In genomic region chr20:36578642-36579041, GRCh38 we compare ENCODE assay signal across 14 cellular contexts. TPM values are rescaled to one million over a fixed set of nuclear protein-coding genes. Genes with fewer than 3 reads are reported as not detected.
A peak's percentile ranks its signal among the peaks of the same experiment; 100 is the strongest.
DNase-seq lines count a peak whose midpoint lies in the region; ATAC-seq and TF ChIP-seq lines count a peak whose summit lies in the region.
"Had no signal": no experiment of that assay in that cellular context is flagged by ENCODE, and none has a peak within 500 bp of the region (broad histone marks: within the 10 kb centered on the region; RNA-seq: fewer than 3 reads in every experiment).

No MANE protein-coding gene starts in this region.

- no peaks in the 10 kb centered on the region for H3K9me3 Mint-ChIP-seq in activated naive CD8-positive, alpha-beta T cell (ENCODE audit: low read depth)
- no peaks in the 10 kb centered on the region for H3K9me3 Mint-ChIP-seq in activated naive CD8-positive, alpha-beta T cell treated with anti-CD3 and anti-CD28 coated beads for 36 hours
- H3K9me3 Mint-ChIP-seq in activated T-helper 2 cell treated with anti-CD3 and anti-CD28 coated beads, Interferon-gamma antibody, Interleukin-2, Interleukin-4, amounts not matched to agents 10 μg/mL and 5 μg/mL and 100 μg/mL, durations not matched to agents 14 hours and 24 hours and 36 hours = no peaks in the 10 kb centered on the region

- H3K27me3 Mint-ChIP-seq in activated naive CD8-positive, alpha-beta T cell = no peaks in the 10 kb centered on the region
- no peaks in the 10 kb centered on the region for H3K27me3 Mint-ChIP-seq in activated naive CD8-positive, alpha-beta T cell treated with anti-CD3 and anti-CD28 coated beads for 36 hours
- no peaks in the 10 kb centered on the region for H3K27me3 Mint-ChIP-seq in activated T-helper 2 cell treated with anti-CD3 and anti-CD28 coated beads, Interferon-gamma antibody, Interleukin-2, Interleukin-4, amounts not matched to agents 10 μg/mL and 5 μg/mL and 100 μg/mL, durations not matched to agents 14 hours and 24 hours and 36 hours (ENCODE audit: low read depth)
- H3K27me3 Mint-ChIP-seq: CD4-positive, alpha-beta memory T cell had no signal

- H3K36me3 Mint-ChIP-seq in activated naive CD8-positive, alpha-beta T cell = peaks cover 3% of the 10 kb centered on the region
- peaks cover 44% of the 10 kb centered on the region for H3K36me3 Mint-ChIP-seq in activated naive CD8-positive, alpha-beta T cell treated with anti-CD3 and anti-CD28 coated beads for 36 hours
- peaks cover 65% of the 10 kb centered on the region for H3K36me3 Mint-ChIP-seq in activated T-helper 2 cell treated with anti-CD3 and anti-CD28 coated beads, Interferon-gamma antibody, Interleukin-2, Interleukin-4, amounts not matched to agents 10 μg/mL and 5 μg/mL and 100 μg/mL, durations not matched to agents 14 hours and 24 hours and 36 hours (ENCODE audit: low read depth)

- DNase-seq in activated naive CD8-positive, alpha-beta T cell treated with anti-CD3 and anti-CD28 coated beads for 36 hours = no peak
- peak; percentile 7 for DNase-seq in GM13976 (ENCODE audit: low spot score)
- DNase-seq in activated T-helper 2 cell treated with anti-CD3 and anti-CD28 coated beads, Interferon-gamma antibody, Interleukin-2, Interleukin-4, amounts not matched to agents 10 μg/mL and 5 μg/mL and 100 μg/mL, durations not matched to agents 14 hours and 24 hours and 36 hours (ENCODE audit: low spot score) = no peak
- DNase-seq in NCI-H2107 (lab: John Stamatoyannopoulos, UW) = no peak
- no peak for DNase-seq in NCI-H524 (lab: John Stamatoyannopoulos, UW)
- DNase-seq: 8988T; ACHN; C1 segment of cervical spinal cord; CD4-positive, alpha-beta memory T cell; DMS79; GM23248; H7 had no signal

- H3K27ac Mint-ChIP-seq in activated naive CD8-positive, alpha-beta T cell = peak overlapping the region; percentile 16
- no peak overlapping the region for H3K27ac Mint-ChIP-seq in activated naive CD8-positive, alpha-beta T cell treated with anti-CD3 and anti-CD28 coated beads for 36 hours
- peak overlapping the region; percentile 22 for H3K27ac Mint-ChIP-seq in activated T-helper 2 cell treated with anti-CD3 and anti-CD28 coated beads, Interferon-gamma antibody, Interleukin-2, Interleukin-4, amounts not matched to agents 10 μg/mL and 5 μg/mL and 100 μg/mL, durations not matched to agents 14 hours and 24 hours and 36 hours

- no peak for ATAC-seq in HG02623 (IDR thresholded peaks at IDR 0.05; ENCODE audit: unreplicated experiment)

- H3K4me1 Mint-ChIP-seq in activated naive CD8-positive, alpha-beta T cell (ENCODE audit: low read depth) = peaks cover 44% of the 10 kb centered on the region
- peaks cover 49% of the 10 kb centered on the region for H3K4me1 Mint-ChIP-seq in activated naive CD8-positive, alpha-beta T cell treated with anti-CD3 and anti-CD28 coated beads for 36 hours
- peaks cover 41% of the 10 kb centered on the region for H3K4me1 Mint-ChIP-seq in activated T-helper 2 cell treated with anti-CD3 and anti-CD28 coated beads, Interferon-gamma antibody, Interleukin-2, Interleukin-4, amounts not matched to agents 10 μg/mL and 5 μg/mL and 100 μg/mL, durations not matched to agents 14 hours and 24 hours and 36 hours (ENCODE audit: low read depth)

- intact Hi-C loops in activated T-helper 2 cell treated with anti-CD3 and anti-CD28 coated beads, Interferon-gamma antibody, Interleukin-2, Interleukin-4, amounts not matched to agents 10 μg/mL and 5 μg/mL and 100 μg/mL, durations not matched to agents 14 hours and 24 hours and 36 hours (cut with micrococcal nuclease) = no loop called here

- H3K4me3 Mint-ChIP-seq in activated naive CD8-positive, alpha-beta T cell = no peak overlapping the region
- H3K4me3 Mint-ChIP-seq in activated naive CD8-positive, alpha-beta T cell treated with anti-CD3 and anti-CD28 coated beads for 36 hours = no peak overlapping the region
- H3K4me3 Mint-ChIP-seq in activated T-helper 2 cell treated with anti-CD3 and anti-CD28 coated beads, Interferon-gamma antibody, Interleukin-2, Interleukin-4, amounts not matched to agents 10 μg/mL and 5 μg/mL and 100 μg/mL, durations not matched to agents 14 hours and 24 hours and 36 hours (ENCODE audit: low read depth) = no peak overlapping the region
- H3K4me3 Mint-ChIP-seq: CD4-positive, alpha-beta memory T cell had no signal

- in situ Hi-C loops in GM13976 (cut with MboI; ENCODE audit: low sequenced_read_pairs, unreplicated experiment) = no loop called here

- TF ChIP-seq CTCF in GM13976 (IDR thresholded peaks at IDR 0.05; ENCODE audit: borderline replicate concordance, control extremely low read depth, extremely low read depth, insufficient read depth, missing control alignments) = no peak

RNA-seq across cellular contexts. Expression of gene TGIF2, which starts 5.2 kb away (rescaled TPM):
- 10 to 100 TPM; 52.1 to 54.0 TPM for total RNA-seq in activated naive CD8-positive, alpha-beta T cell treated with anti-CD3 and anti-CD28 coated beads for 36 hours
- total RNA-seq in activated T-helper 2 cell treated with anti-CD3 and anti-CD28 coated beads, Interferon-gamma antibody, Interleukin-2, Interleukin-4, amounts not matched to agents 10 μg/mL and 5 μg/mL and 100 μg/mL, durations not matched to agents 14 hours and 24 hours and 36 hours = 44.3 and 50.6 TPM in 2 replicates

RNA-seq across cellular contexts. Expression of gene RAB5IF, which starts 26.9 kb away (rescaled TPM):
- total RNA-seq in activated naive CD8-positive, alpha-beta T cell treated with anti-CD3 and anti-CD28 coated beads for 36 hours = 100 to 1,000 TPM; 124 to 127 TPM
- 94.5 and 99.0 TPM in 2 replicates for total RNA-seq in activated T-helper 2 cell treated with anti-CD3 and anti-CD28 coated beads, Interferon-gamma antibody, Interleukin-2, Interleukin-4, amounts not matched to agents 10 μg/mL and 5 μg/mL and 100 μg/mL, durations not matched to agents 14 hours and 24 hours and 36 hours

RNA-seq across cellular contexts. Expression of gene MYL9, which starts 37.3 kb away (rescaled TPM):
- under 1 TPM in 1 of 2 experiments, not detected in 1; 0.12 TPM for total RNA-seq in activated naive CD8-positive, alpha-beta T cell treated with anti-CD3 and anti-CD28 coated beads for 36 hours
- total RNA-seq in activated T-helper 2 cell treated with anti-CD3 and anti-CD28 coated beads, Interferon-gamma antibody, Interleukin-2, Interleukin-4, amounts not matched to agents 10 μg/mL and 5 μg/mL and 100 μg/mL, durations not matched to agents 14 hours and 24 hours and 36 hours = 4.0 and 4.2 TPM in 2 replicates
- total RNA-seq: CD4-positive, alpha-beta memory T cell had no signal
